2 cellular contexts compared by ENCODE assay signal in genomic region chr4:145153181-145153903, GRCh38.
TF ChIP-seq lines count a peak whose summit lies in the region.

No MANE protein-coding gene starts in this region.

TF ChIP-seq in IMR-90, 13 proteins besides CTCF, POLR2A, EP300 and RAD21:
- no peak for TF ChIP-seq CHD1 (IDR thresholded peaks at IDR 0.05; ENCODE audit: low read depth, low read length)

TF ChIP-seq in SK-N-SH, 30 proteins besides CTCF, POLR2A, EP300 and RAD21:
- TF ChIP-seq FOXM1 (IDR thresholded peaks at IDR 0.05; ENCODE audit: low read depth), result no peak
- TF ChIP-seq FOXJ3 (CRISPR knock-in tag; IDR thresholded peaks at IDR 0.05), result no peak
- TF ChIP-seq NFIC (IDR thresholded peaks at IDR 0.05; ENCODE audit: borderline replicate concordance), result no peak
- no peak for TF ChIP-seq MAX (IDR thresholded peaks at IDR 0.05; ENCODE audit: low read depth)
